ENCODE assay signal across 8 cellular contexts in genomic region chr5:149128023-149128875, GRCh38. TPM values are rescaled to one million over a fixed set of nuclear protein-coding genes. Genes with fewer than 3 reads are reported as not detected.
DNase-seq lines count a peak whose midpoint lies in the region; ATAC-seq and TF ChIP-seq lines count a peak whose summit lies in the region.

No MANE protein-coding gene starts in this region.

- no peaks in the 10 kb centered on the region for H3K36me3 ChIP-seq in lower lobe of right lung

- no peaks in the 10 kb centered on the region for H3K9me3 ChIP-seq in lower lobe of right lung

- no peak overlapping the region for H3K27ac ChIP-seq in lower lobe of right lung

- peak; percentile 81 for ATAC-seq in GM21717 (IDR thresholded peaks at IDR 0.05; ENCODE audit: unreplicated experiment)
- ATAC-seq in lower lobe of right lung: peak; percentile 70
- no peak for ATAC-seq in HG02840 (IDR thresholded peaks at IDR 0.05; ENCODE audit: low FRiP score, unreplicated experiment)

- H3K4me1 ChIP-seq in lower lobe of right lung: peaks cover 5% of the 10 kb centered on the region

- no peak for TF ChIP-seq POLR2A in NB4 (IDR thresholded peaks at IDR 0.05; ENCODE audit: extremely low read depth, insufficient read length)

- H3K4me3 ChIP-seq in NB4 (ENCODE audit: low read depth, low read length) (no peak overlapping the region), cardiac fibroblast (replicated peaks in 1 of 2; ENCODE audit: low read depth in 2 of 2, low read length in 2 of 2) (no peak overlapping the region), lower lobe of right lung (no peak overlapping the region)

- TF ChIP-seq CTCF in NB4 (IDR thresholded peaks at IDR 0.05; ENCODE audit: low read depth, low read length): peak; percentile 88
- TF ChIP-seq CTCF in cardiac fibroblast (IDR thresholded peaks at IDR 0.05; ENCODE audit: low read depth, low read length): peak; percentile 95
- peak; percentile 66 for TF ChIP-seq CTCF in lower lobe of right lung (IDR thresholded peaks at IDR 0.05)

- intact Hi-C loops in lower lobe of right lung (cut with DNase I): no loop called here

- no peaks in the 10 kb centered on the region for H3K27me3 ChIP-seq in lower lobe of right lung (ENCODE audit: low read depth)

- DNase-seq in NCI-H2196 (lab: John Stamatoyannopoulos, UW; ENCODE audit: unreplicated experiment): peak; percentile 6
- DNase-seq in NCI-H2196 treated with DMSO at 0.1 percent for 48 hours (lab: John Stamatoyannopoulos, UW; ENCODE audit: unreplicated experiment): no peak
- DNase-seq in NB4 (ENCODE audit: low read depth): peak; percentile 43
- peak; percentile 56 to 64 for DNase-seq in cardiac fibroblast (ENCODE audit: low read depth in 2 of 2)
- DNase-seq in lower lobe of right lung: no peak
- no peak for DNase-seq in COR-L47 (lab: John Stamatoyannopoulos, UW)

RNA-seq across cellular contexts. Expression of gene ABLIM3, which starts 13.0 kb away (rescaled TPM):
- total RNA-seq in lower lobe of right lung: 26.7 TPM

Comparison
In these comparisons a context has a peak if more than half of its experiments do, and no peak if none do; other contexts are left out.
1. DNase-seq: peak in NCI-H2196 (single experiment), NB4 (single experiment) and cardiac fibroblast (2 of 2); none in NCI-H2196 treated with DMSO at 0.1 percent for 48 hours (single experiment), lower lobe of right lung (single experiment) and COR-L47 (single experiment).
2. Peak in every context shown above with its lines, with median percentiles within 50 percentile points of each other: CTCF ChIP-seq.